ENCODE assay signal across 14 cellular contexts in the genomic region with DNA sequence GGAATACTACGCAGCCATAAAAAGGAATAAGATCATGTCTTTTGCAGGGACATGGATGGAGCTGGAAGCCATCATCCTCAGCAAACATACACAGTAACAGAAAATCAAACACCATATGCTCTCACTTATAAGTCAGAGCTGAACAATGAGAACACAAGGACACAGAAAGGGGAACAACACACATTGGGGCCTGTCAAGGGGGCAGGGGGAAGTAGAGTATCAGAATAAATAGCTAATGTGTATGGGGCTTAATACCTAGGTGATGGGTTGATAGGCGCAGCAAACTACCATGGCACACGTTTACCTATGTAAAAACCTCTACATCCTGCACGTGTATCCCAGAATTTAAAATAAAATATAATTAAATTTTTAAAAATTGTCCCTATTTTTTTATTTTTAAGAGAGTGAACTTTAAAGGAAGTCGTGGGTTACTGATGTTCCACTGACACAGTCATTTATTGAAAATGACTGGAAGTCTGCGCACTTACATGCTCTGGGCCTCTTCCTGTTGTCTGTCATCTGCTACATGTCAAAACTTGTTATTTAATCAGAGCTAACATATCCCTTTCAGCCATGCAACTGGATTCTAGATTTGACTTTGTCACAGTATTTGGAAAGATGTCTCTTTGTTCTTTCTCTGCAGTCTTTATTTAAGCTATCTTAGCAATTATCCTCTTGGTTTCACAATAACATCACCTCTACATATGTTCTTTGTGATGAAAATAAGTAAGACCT.
DNase-seq lines count a peak whose midpoint lies in the region; ATAC-seq, FAIRE-seq and TF ChIP-seq lines count a peak whose summit lies in the region.
"Had no signal": no experiment of that assay in that cellular context is flagged by ENCODE, and none has a peak within 500 bp of the region (broad histone marks: within the 10 kb centered on the region; RNA-seq: fewer than 3 reads in every experiment).

No MANE protein-coding gene starts in this region.

- no peak for DNase-seq in GM12878 (ENCODE audit: low read depth, low spot score)
- DNase-seq in Right ventricle myocardium superior, result no peak
- no peak for DNase-seq in NCI-H187 treated with DMSO at 0.1 percent for 48 hours (lab: John Stamatoyannopoulos, UW)
- no peak for DNase-seq in NCI-H2029 (lab: John Stamatoyannopoulos, UW)
- DNase-seq: activated T-cell treated with anti-CD3 and anti-CD28 coated beads, Interleukin-2, amount 50 U/mL, for 48 hours; CD4-positive, alpha-beta memory T cell; NCI-H1694; SHP77; upper lobe of right lung had no signal

- no peak for TF ChIP-seq RAD21 in GM12878 (IDR thresholded peaks at IDR 0.05; ENCODE audit: insufficient read depth, low read depth, low read length)

- RAD21 ChIA-PET in GM12878 (lab: Charles Lee; ENCODE audit: unreplicated experiment), result no interaction called here

- H2AFZ ChIP-seq in GM12878 (ENCODE audit: control insufficient read depth, low read depth, low read length), result no peak overlapping the region

- no peaks in the 10 kb centered on the region for H4K20me1 ChIP-seq in GM12878 (ENCODE audit: control insufficient read depth, insufficient read depth)

- in situ Hi-C loops in GM12878 (cut with MboI), result no loop called here

- H3K79me2 ChIP-seq in GM12878 (ENCODE audit: control insufficient read depth, insufficient read depth, low read length), result no peaks in the 10 kb centered on the region

- H3K4me3 ChIP-seq in GM12878, result no peak overlapping the region
- H3K4me3 ChIP-seq: upper lobe of right lung had no signal

- TF ChIP-seq POLR2A in GM18505 (IDR thresholded peaks at IDR 0.05; ENCODE audit: borderline replicate concordance, extremely low read depth, insufficient read depth, insufficient read length) (no peak), GM12878 (IDR thresholded peaks at IDR 0.05; ENCODE audit: low read depth, low read length) (no peak)

- CTCF ChIA-PET in GM12878 (lab: Yijun Ruan, JAX), result no interaction called here

- H3K27me3 ChIP-seq in GM12878 (replicated peaks in 1 of 2; ENCODE audit: control insufficient read depth in 2 of 2, insufficient read depth in 2 of 2, low read length in 1 of 2), result no peaks in the 10 kb centered on the region
- H3K27me3 ChIP-seq: upper lobe of right lung had no signal

- intact Hi-C loops in GM12878 (cut with micrococcal nuclease; ENCODE audit: unreplicated experiment) (no loop called here), Right ventricle myocardium superior (cut with DNase I) (no loop called here)

- H3K36me3 ChIP-seq in GM12878 (ENCODE audit: control insufficient read depth in 2 of 2, insufficient read depth in 2 of 2, low read length in 1 of 2), result no peaks in the 10 kb centered on the region
- H3K36me3 ChIP-seq: upper lobe of right lung had no signal

- H3K27ac ChIP-seq in GM12878 (ENCODE audit: control insufficient read depth, insufficient read depth), result no peak overlapping the region
- H3K27ac ChIP-seq: upper lobe of right lung had no signal

- 23% methylated on average over 6 of the region's 6 CpGs for WGBS in GM12878 (ENCODE audit: insufficient coverage, insufficient replicate concordance, low lambda C conversion rate, missing lambda C conversion rate)

- no peaks in the 10 kb centered on the region for H3K4me1 ChIP-seq in GM12878 (ENCODE audit: control insufficient read depth, insufficient read depth, low read length)
- H3K4me1 ChIP-seq: upper lobe of right lung had no signal

- ATAC-seq in GM18505 (IDR thresholded peaks at IDR 0.05; ENCODE audit: unreplicated experiment) (peak; percentile 71), GM21529 (IDR thresholded peaks at IDR 0.05; ENCODE audit: unreplicated experiment) (peak; percentile 80), HG03469 (IDR thresholded peaks at IDR 0.05; ENCODE audit: unreplicated experiment) (peak; percentile 64), GM12878 (peak; percentile 60), Right ventricle myocardium superior (ENCODE audit: poor library complexity) (no peak), GM19397 (IDR thresholded peaks at IDR 0.05; ENCODE audit: unreplicated experiment) (no peak)
- ATAC-seq: WTC11 had no signal

- TF ChIP-seq EP300 in GM12878 (IDR thresholded peaks at IDR 0.05; ENCODE audit: borderline replicate concordance in 1 of 2, control insufficient read depth in 1 of 2, low read depth in 2 of 2, low read length in 2 of 2), result no peak

- no peaks in the 10 kb centered on the region; the same call in 2 of the 3 replicates for H3K9me3 ChIP-seq in GM12878 (replicated peaks; ENCODE audit: control insufficient read depth, insufficient read depth, low read length)
- H3K9me3 ChIP-seq: upper lobe of right lung had no signal

- SMC1A ChIA-PET in GM12878 (lab: Charles Lee; ENCODE audit: uncharacterized antibody, unreplicated experiment), result no interaction called here

- POLR2A ChIA-PET in GM12878 (lab: Charles Lee), result interaction anchor here (0.5 to 0.6 kb wide), 2 partner anchors 12 to 390 kb away, joined by 4 to 5 read pairs; no protein-coding TSS in a partner anchor

- no peak for TF ChIP-seq CTCF in GM12878 (IDR thresholded peaks at IDR 0.05 in 2 of 3, conservative IDR thresholded peaks at IDR 0.05 in 1 of 3; ENCODE audit: control insufficient read depth in 2 of 3, extremely low read depth in 1 of 3, insufficient read depth in 1 of 3, low read depth in 3 of 3, low read length in 3 of 3)

- H3K4me2 ChIP-seq in GM12878 (ENCODE audit: control insufficient read depth, insufficient read depth), result no peak overlapping the region

- peak; percentile 79 for FAIRE-seq in GM12878 (lab: Jason Lieb, UNC)

- BruUV-seq in GM12878 (replicated peaks; lab: Mats Ljungman, UMichigan), result no TSS peak

- no peak overlapping the region for H3K9ac ChIP-seq in GM12878 (ENCODE audit: control insufficient read depth, insufficient read depth, low read length)

TF ChIP-seq in GM12878, 131 proteins besides CTCF, POLR2A, EP300 and RAD21 (continues in another document):
- TF ChIP-seq FOXM1 (IDR thresholded peaks at IDR 0.05; ENCODE audit: low read depth, low read length), result peak; percentile 81; the same call in 1 of the 2 replicates
- TF ChIP-seq NFIC (IDR thresholded peaks at IDR 0.05; ENCODE audit: low read depth, low read length), result peak; percentile 86
- TF ChIP-seq IRF4 (IDR thresholded peaks at IDR 0.05; ENCODE audit: low read depth, low read length), result peak; percentile 31; the same call in 1 of the 2 replicates
- TF ChIP-seq ZBED1 (IDR thresholded peaks at IDR 0.05; ENCODE audit: borderline replicate concordance), result 0 out of 2 replicates have a peak, but pooled peaks have one; percentile 50
- TF ChIP-seq BCL11A (IDR thresholded peaks at IDR 0.05; ENCODE audit: low read depth, low read length), result peak; percentile 73; the same call in 1 of the 2 replicates
- no peak for TF ChIP-seq ZNF217 (IDR thresholded peaks at IDR 0.05)
- peak in 1 of 2 experiments; percentile 88; a peak in 2 of 4 replicates for TF ChIP-seq ETV6 (conservative IDR thresholded peaks at IDR 0.05 in 1 of 2, IDR thresholded peaks at IDR 0.05 in 1 of 2; ENCODE audit: borderline replicate concordance in 1 of 2, low read depth in 1 of 2)
- TF ChIP-seq, protein P1, sequence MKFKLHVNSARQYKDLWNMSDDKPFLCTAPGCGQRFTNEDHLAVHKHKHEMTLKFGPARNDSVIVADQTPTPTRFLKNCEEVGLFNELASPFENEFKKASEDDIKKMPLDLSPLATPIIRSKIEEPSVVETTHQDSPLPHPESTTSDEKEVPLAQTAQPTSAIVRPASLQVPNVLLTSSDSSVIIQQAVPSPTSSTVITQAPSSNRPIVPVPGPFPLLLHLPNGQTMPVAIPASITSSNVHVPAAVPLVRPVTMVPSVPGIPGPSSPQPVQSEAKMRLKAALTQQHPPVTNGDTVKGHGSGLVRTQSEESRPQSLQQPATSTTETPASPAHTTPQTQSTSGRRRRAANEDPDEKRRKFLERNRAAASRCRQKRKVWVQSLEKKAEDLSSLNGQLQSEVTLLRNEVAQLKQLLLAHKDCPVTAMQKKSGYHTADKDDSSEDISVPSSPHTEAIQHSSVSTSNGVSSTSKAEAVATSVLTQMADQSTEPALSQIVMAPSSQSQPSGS (IDR thresholded peaks at IDR 0.05; ENCODE audit: low read length), result peak; percentile 36; the same call in 1 of the 2 replicates
- TF ChIP-seq, protein P2, sequence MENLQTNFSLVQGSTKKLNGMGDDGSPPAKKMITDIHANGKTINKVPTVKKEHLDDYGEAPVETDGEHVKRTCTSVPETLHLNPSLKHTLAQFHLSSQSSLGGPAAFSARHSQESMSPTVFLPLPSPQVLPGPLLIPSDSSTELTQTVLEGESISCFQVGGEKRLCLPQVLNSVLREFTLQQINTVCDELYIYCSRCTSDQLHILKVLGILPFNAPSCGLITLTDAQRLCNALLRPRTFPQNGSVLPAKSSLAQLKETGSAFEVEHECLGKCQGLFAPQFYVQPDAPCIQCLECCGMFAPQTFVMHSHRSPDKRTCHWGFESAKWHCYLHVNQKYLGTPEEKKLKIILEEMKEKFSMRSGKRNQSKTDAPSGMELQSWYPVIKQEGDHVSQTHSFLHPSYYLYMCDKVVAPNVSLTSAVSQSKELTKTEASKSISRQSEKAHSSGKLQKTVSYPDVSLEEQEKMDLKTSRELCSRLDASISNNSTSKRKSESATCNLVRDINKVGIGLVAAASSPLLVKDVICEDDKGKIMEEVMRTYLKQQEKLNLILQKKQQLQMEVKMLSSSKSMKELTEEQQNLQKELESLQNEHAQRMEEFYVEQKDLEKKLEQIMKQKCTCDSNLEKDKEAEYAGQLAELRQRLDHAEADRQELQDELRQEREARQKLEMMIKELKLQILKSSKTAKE (IDR thresholded peaks at IDR 0.05; ENCODE audit: low read depth, poor library complexity, severe bottlenecking), result no peak
- TF ChIP-seq JUNB (IDR thresholded peaks at IDR 0.05), result peak; percentile 83
- TF ChIP-seq SP1 (IDR thresholded peaks at IDR 0.05; ENCODE audit: low read depth, low read length), result no peak
- no peak for TF ChIP-seq ZNF274 (IDR thresholded peaks at IDR 0.05; ENCODE audit: insufficient read depth, insufficient read length)
- TF ChIP-seq CREM (IDR thresholded peaks at IDR 0.05; ENCODE audit: low read depth), result peak; percentile 85
- TF ChIP-seq, protein P3, sequence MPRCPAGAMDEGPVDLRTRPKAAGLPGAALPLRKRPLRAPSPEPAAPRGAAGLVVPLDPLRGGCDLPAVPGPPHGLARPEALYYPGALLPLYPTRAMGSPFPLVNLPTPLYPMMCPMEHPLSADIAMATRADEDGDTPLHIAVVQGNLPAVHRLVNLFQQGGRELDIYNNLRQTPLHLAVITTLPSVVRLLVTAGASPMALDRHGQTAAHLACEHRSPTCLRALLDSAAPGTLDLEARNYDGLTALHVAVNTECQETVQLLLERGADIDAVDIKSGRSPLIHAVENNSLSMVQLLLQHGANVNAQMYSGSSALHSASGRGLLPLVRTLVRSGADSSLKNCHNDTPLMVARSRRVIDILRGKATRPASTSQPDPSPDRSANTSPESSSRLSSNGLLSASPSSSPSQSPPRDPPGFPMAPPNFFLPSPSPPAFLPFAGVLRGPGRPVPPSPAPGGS (IDR thresholded peaks at IDR 0.05; ENCODE audit: borderline replicate concordance, insufficient read depth, low read depth, low read length, poor library complexity, severe bottlenecking), result peak; percentile 44

Comparison
In these comparisons a context has a peak if more than half of its experiments do, and no peak if none do; other contexts are left out.
1. ATAC-seq: peak in GM18505 (single experiment), GM21529 (single experiment), HG03469 (single experiment) and GM12878 (single experiment); none in Right ventricle myocardium superior (single experiment) and GM19397 (single experiment).